ENCODE assay signal across 9 cellular contexts in the genomic region with DNA sequence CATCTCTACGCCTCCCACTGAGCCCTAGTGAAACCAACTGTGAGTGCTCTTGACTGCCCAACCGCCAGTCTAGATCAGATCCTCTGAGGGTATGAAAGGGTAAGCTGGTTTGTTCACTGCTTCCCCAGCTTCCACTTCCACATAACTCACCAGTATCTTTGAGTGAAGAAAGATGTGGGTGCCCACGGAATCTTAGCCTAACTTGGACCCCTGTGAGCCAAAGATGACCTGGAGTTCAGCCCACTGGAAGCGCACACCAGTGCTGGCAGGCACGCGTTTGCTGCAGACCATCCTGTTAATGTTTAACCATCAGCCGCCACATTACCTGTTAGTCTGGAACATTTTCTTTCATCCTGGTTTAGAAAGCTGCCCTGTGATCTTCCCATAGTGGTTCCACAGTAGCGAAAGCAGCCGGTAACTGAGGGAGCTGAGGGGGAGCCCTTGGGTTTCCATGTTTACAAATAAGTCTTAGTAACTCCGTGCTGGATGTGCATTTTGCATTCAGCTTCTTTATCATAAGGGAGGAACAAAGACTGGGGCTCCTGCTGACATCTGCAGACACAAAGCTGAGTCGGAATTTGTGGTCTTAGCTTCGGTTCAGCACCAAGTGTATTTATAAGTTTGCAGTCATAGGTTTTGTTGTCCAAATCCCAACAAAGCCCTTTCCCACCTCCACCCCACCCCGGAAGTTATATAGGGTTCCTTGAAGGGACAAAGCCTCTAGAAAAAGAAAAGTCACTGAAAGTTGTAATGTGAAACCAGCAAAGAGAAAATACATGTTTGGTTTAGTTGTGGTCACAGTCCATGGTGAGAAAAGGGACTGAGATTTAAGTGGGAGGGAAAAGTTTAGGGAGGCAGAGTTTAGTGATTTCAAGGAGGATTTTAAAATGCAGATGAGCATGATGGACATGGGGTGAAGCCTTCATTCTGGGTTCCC.
A peak's percentile ranks its signal among the peaks of the same experiment; 100 is the strongest.
DNase-seq lines count a peak whose midpoint lies in the region; ATAC-seq, FAIRE-seq and TF ChIP-seq lines count a peak whose summit lies in the region.
"Had no signal": no experiment of that assay in that cellular context is flagged by ENCODE, and none has a peak within 500 bp of the region (broad histone marks: within the 10 kb centered on the region; RNA-seq: fewer than 3 reads in every experiment).

No MANE protein-coding gene starts in this region.

- WGBS in liver, result 30% methylated on average over 13 of the region's 13 CpGs
- WGBS in thyroid gland, 2 donors, result 59 to 65% methylated on average over 13 of the region's 13 CpGs

- H3K4me1 ChIP-seq in liver (ENCODE audit: control insufficient read depth in 4 of 4, insufficient read depth in 4 of 4, low read length in 3 of 4), result peaks cover 8 to 58% (median 47%) of the 10 kb centered on the region in 4 donors
- peaks cover 13 to 34% of the 10 kb centered on the region in 2 donors for H3K4me1 ChIP-seq in thyroid gland

- H3K9me3 ChIP-seq in liver (ENCODE audit: control insufficient read depth in 4 of 4, low read length in 3 of 4) (no peaks in the 10 kb centered on the region), thyroid gland (no peaks in the 10 kb centered on the region)

- intact Hi-C loops in thyroid gland (cut with DNase I), result loop anchor here (10.0 kb wide), 2 partner anchors 517 to 557 kb away; no protein-coding TSS in a partner anchor

- H3K27ac ChIP-seq in liver (ENCODE audit: low read depth in 1 of 2, low read length in 2 of 2) (peak overlapping the region; percentile 83 to 85), thyroid gland (peak overlapping the region; percentile 43 to 72 (median 71))

- no peaks in the 10 kb centered on the region for H3K9me3 Mint-ChIP-seq in activated T-helper 17 cell treated with anti-CD3 and anti-CD28 coated beads, Interleukin-2, amount 50 U/mL, for 72 hours

- H3K27me3 ChIP-seq in liver (ENCODE audit: control insufficient read depth in 4 of 4, insufficient read depth in 4 of 4, low read length in 3 of 4) (no peaks in the 10 kb centered on the region), thyroid gland (no peaks in the 10 kb centered on the region)

- ATAC-seq in activated T-helper 17 cell treated with anti-CD3 and anti-CD28 coated beads, Interleukin-2, amount 50 U/mL, for 72 hours (replicated peaks), result no peak
- no peak for ATAC-seq in HG03571 (IDR thresholded peaks at IDR 0.05; ENCODE audit: unreplicated experiment)
- ATAC-seq in GM19397 (IDR thresholded peaks at IDR 0.05; ENCODE audit: unreplicated experiment), result no peak

- no peak for TF ChIP-seq POLR2A in thyroid gland (IDR thresholded peaks at IDR 0.05)
- TF ChIP-seq POLR2A in GM12892 (IDR thresholded peaks at IDR 0.05; ENCODE audit: low read depth, low read length), result no peak

- no peak overlapping the region for H3K4me3 Mint-ChIP-seq in activated T-helper 17 cell treated with anti-CD3 and anti-CD28 coated beads, Interleukin-2, amount 50 U/mL, for 72 hours

- TF ChIP-seq CTCF in liver (IDR thresholded peaks at IDR 0.05; ENCODE audit: low read depth, low read length, missing input control) (no peak), thyroid gland (IDR thresholded peaks at IDR 0.05) (no peak)

- peaks cover 47% of the 10 kb centered on the region for H3K36me3 Mint-ChIP-seq in activated T-helper 17 cell treated with anti-CD3 and anti-CD28 coated beads, Interleukin-2, amount 50 U/mL, for 72 hours (ENCODE audit: low read depth)

- peak; percentile 50 for TF ChIP-seq RAD21 in liver (IDR thresholded peaks at IDR 0.05)

- H3K4me3 ChIP-seq in liver (ENCODE audit: low read depth in 1 of 3, low read length in 3 of 3), result no peak overlapping the region
- H3K4me3 ChIP-seq in thyroid gland (replicated peaks in 1 of 3), result no peak overlapping the region

- H3K4me1 Mint-ChIP-seq in activated T-helper 17 cell treated with anti-CD3 and anti-CD28 coated beads, Interleukin-2, amount 50 U/mL, for 72 hours, result peaks cover 13% of the 10 kb centered on the region

- DNase-seq in activated effector memory CD4-positive, alpha-beta T cell treated with anti-CD3 and anti-CD28 coated beads, Interleukin-2, amount 50 U/mL, for 16 hours, result peak; percentile 34
- no peak for DNase-seq in activated effector memory CD4-positive, alpha-beta T cell treated with Interleukin-2 at 50 U/mL for 16 hours
- peak; percentile 38 to 50 for DNase-seq in thyroid gland
- DNase-seq in GM12892 (ENCODE audit: insufficient read length), result no peak
- DNase-seq: NCI-H510A treated with DMSO at 0.1 percent for 48 hours had no signal

- H3K27me3 Mint-ChIP-seq in activated T-helper 17 cell treated with anti-CD3 and anti-CD28 coated beads, Interleukin-2, amount 50 U/mL, for 72 hours, result no peaks in the 10 kb centered on the region

- peak overlapping the region; percentile 67 for H3K27ac Mint-ChIP-seq in activated T-helper 17 cell treated with anti-CD3 and anti-CD28 coated beads, Interleukin-2, amount 50 U/mL, for 72 hours

- FAIRE-seq in GM12892 (lab: Jason Lieb, UNC), result no peak

- H3K36me3 ChIP-seq in liver (ENCODE audit: control insufficient read depth in 4 of 4, insufficient read depth in 3 of 4, low read depth in 1 of 4, low read length in 3 of 4) (peaks cover 7 to 15% (median 11%) of the 10 kb centered on the region in 4 donors), thyroid gland (peaks cover 7 to 16% of the 10 kb centered on the region in 2 donors)

- H3K9ac ChIP-seq in liver (ENCODE audit: low read depth in 1 of 2, low read length in 2 of 2), result peak overlapping the region; percentile 57 to 93

TF ChIP-seq in liver, 16 proteins besides CTCF, POLR2A, EP300 and RAD21:
- TF ChIP-seq FOXA1 (IDR thresholded peaks at IDR 0.05), result peak; percentile 30
- no peak for TF ChIP-seq FOXA2 (IDR thresholded peaks at IDR 0.05)
- TF ChIP-seq SP1 (IDR thresholded peaks at IDR 0.05), result peak; percentile 68
- TF ChIP-seq, protein P1, sequence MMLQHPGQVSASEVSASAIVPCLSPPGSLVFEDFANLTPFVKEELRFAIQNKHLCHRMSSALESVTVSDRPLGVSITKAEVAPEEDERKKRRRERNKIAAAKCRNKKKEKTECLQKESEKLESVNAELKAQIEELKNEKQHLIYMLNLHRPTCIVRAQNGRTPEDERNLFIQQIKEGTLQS (IDR thresholded peaks at IDR 0.05), result no peak
- TF ChIP-seq, protein P2, sequence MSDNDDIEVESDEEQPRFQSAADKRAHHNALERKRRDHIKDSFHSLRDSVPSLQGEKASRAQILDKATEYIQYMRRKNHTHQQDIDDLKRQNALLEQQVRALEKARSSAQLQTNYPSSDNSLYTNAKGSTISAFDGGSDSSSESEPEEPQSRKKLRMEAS (IDR thresholded peaks at IDR 0.05), result peak; percentile 54
- peak; percentile 46 to 67 for TF ChIP-seq HNF4A (conservative IDR thresholded peaks at IDR 0.05)
- peak in 1 of 2 donors; percentile 8 for TF ChIP-seq JUND (IDR thresholded peaks at IDR 0.05)
- TF ChIP-seq, protein P3, sequence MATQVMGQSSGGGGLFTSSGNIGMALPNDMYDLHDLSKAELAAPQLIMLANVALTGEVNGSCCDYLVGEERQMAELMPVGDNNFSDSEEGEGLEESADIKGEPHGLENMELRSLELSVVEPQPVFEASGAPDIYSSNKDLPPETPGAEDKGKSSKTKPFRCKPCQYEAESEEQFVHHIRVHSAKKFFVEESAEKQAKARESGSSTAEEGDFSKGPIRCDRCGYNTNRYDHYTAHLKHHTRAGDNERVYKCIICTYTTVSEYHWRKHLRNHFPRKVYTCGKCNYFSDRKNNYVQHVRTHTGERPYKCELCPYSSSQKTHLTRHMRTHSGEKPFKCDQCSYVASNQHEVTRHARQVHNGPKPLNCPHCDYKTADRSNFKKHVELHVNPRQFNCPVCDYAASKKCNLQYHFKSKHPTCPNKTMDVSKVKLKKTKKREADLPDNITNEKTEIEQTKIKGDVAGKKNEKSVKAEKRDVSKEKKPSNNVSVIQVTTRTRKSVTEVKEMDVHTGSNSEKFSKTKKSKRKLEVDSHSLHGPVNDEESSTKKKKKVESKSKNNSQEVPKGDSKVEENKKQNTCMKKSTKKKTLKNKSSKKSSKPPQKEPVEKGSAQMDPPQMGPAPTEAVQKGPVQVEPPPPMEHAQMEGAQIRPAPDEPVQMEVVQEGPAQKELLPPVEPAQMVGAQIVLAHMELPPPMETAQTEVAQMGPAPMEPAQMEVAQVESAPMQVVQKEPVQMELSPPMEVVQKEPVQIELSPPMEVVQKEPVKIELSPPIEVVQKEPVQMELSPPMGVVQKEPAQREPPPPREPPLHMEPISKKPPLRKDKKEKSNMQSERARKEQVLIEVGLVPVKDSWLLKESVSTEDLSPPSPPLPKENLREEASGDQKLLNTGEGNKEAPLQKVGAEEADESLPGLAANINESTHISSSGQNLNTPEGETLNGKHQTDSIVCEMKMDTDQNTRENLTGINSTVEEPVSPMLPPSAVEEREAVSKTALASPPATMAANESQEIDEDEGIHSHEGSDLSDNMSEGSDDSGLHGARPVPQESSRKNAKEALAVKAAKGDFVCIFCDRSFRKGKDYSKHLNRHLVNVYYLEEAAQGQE (IDR thresholded peaks at IDR 0.05), result peak; percentile 92
- TF ChIP-seq RXRA (IDR thresholded peaks at IDR 0.05), result peak; percentile 66 to 87
- TF ChIP-seq EGR1 (IDR thresholded peaks at IDR 0.05; ENCODE audit: low read depth in 2 of 2), result peak in 1 of 2 donors; percentile 11
- peak; percentile 61 for TF ChIP-seq YY1 (IDR thresholded peaks at IDR 0.05)
- no peak for TF ChIP-seq NR2F2 (IDR thresholded peaks at IDR 0.05)
- peak in 1 of 2 donors; percentile 9 for TF ChIP-seq GABPA (IDR thresholded peaks at IDR 0.05 in 1 of 2, conservative IDR thresholded peaks at IDR 0.05 in 1 of 2)
- TF ChIP-seq HNF4G (IDR thresholded peaks at IDR 0.05), result no peak
- TF ChIP-seq, protein P4, sequence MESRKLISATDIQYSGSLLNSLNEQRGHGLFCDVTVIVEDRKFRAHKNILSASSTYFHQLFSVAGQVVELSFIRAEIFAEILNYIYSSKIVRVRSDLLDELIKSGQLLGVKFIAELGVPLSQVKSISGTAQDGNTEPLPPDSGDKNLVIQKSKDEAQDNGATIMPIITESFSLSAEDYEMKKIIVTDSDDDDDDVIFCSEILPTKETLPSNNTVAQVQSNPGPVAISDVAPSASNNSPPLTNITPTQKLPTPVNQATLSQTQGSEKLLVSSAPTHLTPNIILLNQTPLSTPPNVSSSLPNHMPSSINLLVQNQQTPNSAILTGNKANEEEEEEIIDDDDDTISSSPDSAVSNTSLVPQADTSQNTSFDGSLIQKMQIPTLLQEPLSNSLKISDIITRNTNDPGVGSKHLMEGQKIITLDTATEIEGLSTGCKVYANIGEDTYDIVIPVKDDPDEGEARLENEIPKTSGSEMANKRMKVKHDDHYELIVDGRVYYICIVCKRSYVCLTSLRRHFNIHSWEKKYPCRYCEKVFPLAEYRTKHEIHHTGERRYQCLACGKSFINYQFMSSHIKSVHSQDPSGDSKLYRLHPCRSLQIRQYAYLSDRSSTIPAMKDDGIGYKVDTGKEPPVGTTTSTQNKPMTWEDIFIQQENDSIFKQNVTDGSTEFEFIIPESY (IDR thresholded peaks at IDR 0.05), result peak; percentile 15
- peak; percentile 93 for TF ChIP-seq TAF1 (conservative IDR thresholded peaks at IDR 0.05)

Comparison
In these comparisons a context has a peak if more than half of its experiments do, and no peak if none do; other contexts are left out.
1. DNase-seq: peak in activated effector memory CD4-positive, alpha-beta T cell treated with anti-CD3 and anti-CD28 coated beads, Interleukin-2, amount 50 U/mL, for 16 hours (single experiment) and thyroid gland (2 of 2); none in activated effector memory CD4-positive, alpha-beta T cell treated with Interleukin-2 at 50 U/mL for 16 hours (single experiment) and GM12892 (single experiment).